In genomic region chr11:133467686-133468085, GRCh38 we compare ENCODE assay signal across 25 cellular contexts.
"Had no signal": no experiment of that assay in that cellular context is flagged by ENCODE, and none has a peak within 500 bp of the region (broad histone marks: within the 10 kb centered on the region; RNA-seq: fewer than 3 reads in every experiment).

No MANE protein-coding gene starts in this region.

- DNase-seq: activated B cell treated with CpG ODN at 0.5 μM for 24 hours; activated CD4-positive, alpha-beta T cell treated with anti-CD3 and anti-CD28 coated beads for 48 hours; activated CD4-positive, alpha-beta T cell treated with anti-CD3 and anti-CD28 coated beads, Interleukin-2, amount 50 U/mL, for 1 hour; activated CD4-positive, alpha-beta T cell treated with anti-CD3 and anti-CD28 coated beads, Interleukin-2, amount 50 U/mL, for 48 hours; activated CD8-positive, alpha-beta memory T cell treated with anti-CD3 and anti-CD28 coated beads for 24 hours; activated CD8-positive, alpha-beta T cell treated with anti-CD3 and anti-CD28 coated beads for 36 hours; activated effector memory CD4-positive, alpha-beta T cell treated with anti-CD3 and anti-CD28 coated beads, Interleukin-2, amount 50 U/mL, for 16 hours; activated naive CD4-positive, alpha-beta T cell; activated naive CD4-positive, alpha-beta T cell treated with anti-CD3 and anti-CD28 coated beads, Interleukin-2, amount 50 U/mL, for 16 hours; activated T-cell treated with anti-CD3 and anti-CD28 coated beads, Interleukin-2, amount 50 U/mL, for 4 hours; amniotic stem cell; brain microvascular endothelial cell; dorsolateral prefrontal cortex; effector memory CD4-positive, alpha-beta T cell; endodermal cell; foreskin fibroblast; glutamatergic neuron; heart left ventricle; T-helper 1 cell; T-helper 17 cell; T1000; WERI-Rb-1 had no signal

- ATAC-seq: activated CD4-positive, CD25-positive, alpha-beta regulatory T cell treated with anti-CD3 and anti-CD28 coated beads, Interleukin-2, amount 50 U/mL, for 24 hours; activated CD8-positive, alpha-beta T cell treated with anti-CD3 and anti-CD28 coated beads for 36 hours; activated T-cell treated with anti-CD3 and anti-CD28 coated beads, Interleukin-2, amount 50 U/mL, for 4 hours; activated T-helper 17 cell treated with anti-CD3 and anti-CD28 coated beads, Interleukin-2, amount 50 U/mL, for 72 hours; esophagus mucosa; heart left ventricle; T-helper 17 cell had no signal
